ENCODE assay signal across 1 cellular context in the genomic region with DNA sequence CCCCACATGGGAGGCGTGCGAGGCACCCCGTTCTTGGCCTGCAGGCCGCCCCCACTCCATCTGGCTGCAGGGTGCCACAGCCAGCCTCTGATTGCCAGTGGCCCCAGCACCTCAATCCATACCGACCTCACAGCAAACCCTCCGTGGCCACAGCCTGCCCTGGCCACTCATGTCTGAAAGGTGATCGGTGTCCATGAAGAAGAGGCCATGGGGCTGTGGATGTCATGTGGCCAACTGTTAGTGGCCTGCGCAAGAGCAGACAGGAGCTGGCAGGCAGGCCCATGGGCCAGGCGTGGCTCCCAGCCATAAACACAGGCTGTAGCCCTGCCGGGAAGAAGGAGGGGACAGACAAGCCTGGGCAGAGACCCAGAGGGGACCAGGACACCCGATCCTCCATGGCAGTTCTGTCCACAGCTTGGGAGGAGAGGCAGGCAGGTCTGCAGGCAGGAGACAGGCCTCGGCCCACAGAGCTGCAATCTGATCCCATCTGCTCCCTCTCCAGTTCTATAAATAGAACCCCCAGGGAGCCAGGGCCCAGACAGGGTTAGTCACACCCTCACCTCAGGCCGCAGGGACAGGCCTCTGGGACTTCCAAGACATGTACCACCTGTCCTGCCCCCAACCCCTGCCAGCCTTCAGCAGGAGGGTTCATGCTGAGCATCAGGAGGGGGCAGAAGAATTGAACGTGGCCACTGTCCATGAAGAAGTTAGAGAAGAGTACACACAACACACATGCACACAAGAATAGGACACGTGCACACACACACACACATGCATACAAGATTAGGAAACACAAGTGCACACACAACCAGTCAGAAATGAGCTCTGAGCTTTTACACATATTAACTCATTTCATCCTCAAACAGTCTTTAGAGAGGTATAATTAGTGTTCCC.
TF ChIP-seq lines count a peak whose summit lies in the region.

No MANE protein-coding gene starts in this region.

TF ChIP-seq in HEK293, 187 proteins besides CTCF, POLR2A, EP300 and RAD21 (continued from another document and continues in another):
- TF ChIP-seq, protein P1, sequence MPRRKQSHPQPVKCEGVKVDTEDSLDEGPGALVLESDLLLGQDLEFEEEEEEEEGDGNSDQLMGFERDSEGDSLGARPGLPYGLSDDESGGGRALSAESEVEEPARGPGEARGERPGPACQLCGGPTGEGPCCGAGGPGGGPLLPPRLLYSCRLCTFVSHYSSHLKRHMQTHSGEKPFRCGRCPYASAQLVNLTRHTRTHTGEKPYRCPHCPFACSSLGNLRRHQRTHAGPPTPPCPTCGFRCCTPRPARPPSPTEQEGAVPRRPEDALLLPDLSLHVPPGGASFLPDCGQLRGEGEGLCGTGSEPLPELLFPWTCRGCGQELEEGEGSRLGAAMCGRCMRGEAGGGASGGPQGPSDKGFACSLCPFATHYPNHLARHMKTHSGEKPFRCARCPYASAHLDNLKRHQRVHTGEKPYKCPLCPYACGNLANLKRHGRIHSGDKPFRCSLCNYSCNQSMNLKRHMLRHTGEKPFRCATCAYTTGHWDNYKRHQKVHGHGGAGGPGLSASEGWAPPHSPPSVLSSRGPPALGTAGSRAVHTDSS (tag by site-specific recombination; IDR thresholded peaks at IDR 0.05): no peak
- TF ChIP-seq SCRT2 (tag by site-specific recombination; IDR thresholded peaks at IDR 0.05) (no peak), SETDB1 (IDR thresholded peaks at IDR 0.05; ENCODE audit: insufficient read length, low read length) (no peak), ZNF707 (tag by site-specific recombination; IDR thresholded peaks at IDR 0.05) (no peak), KLF7 (tag by site-specific recombination; IDR thresholded peaks at IDR 0.05; ENCODE audit: borderline replicate concordance) (no peak), WT1 (tag by site-specific recombination; IDR thresholded peaks at IDR 0.05) (no peak), ZNF423 (tag by site-specific recombination; IDR thresholded peaks at IDR 0.05) (peak; percentile 52; the same call in 1 of the 2 replicates), ZNF544 (tag by site-specific recombination; IDR thresholded peaks at IDR 0.05) (no peak), HOXD13 (CRISPR knock-in tag; IDR thresholded peaks at IDR 0.05; ENCODE audit: borderline replicate concordance) (no peak), ZFP69B (tag by site-specific recombination; IDR thresholded peaks at IDR 0.05) (no peak), ZNF2 (tag by site-specific recombination; IDR thresholded peaks at IDR 0.05) (no peak), GLIS2 (tag by site-specific recombination; IDR thresholded peaks at IDR 0.05) (peak; percentile 57), ZXDB (tag by site-specific recombination; IDR thresholded peaks at IDR 0.05) (0 out of 2 replicates have a peak, but pooled peaks have one; percentile 30), ZNF558 (tag by site-specific recombination; IDR thresholded peaks at IDR 0.05) (no peak), ZNF157 (tag by site-specific recombination; IDR thresholded peaks at IDR 0.05) (no peak), ZNF561 (tag by site-specific recombination; IDR thresholded peaks at IDR 0.05; ENCODE audit: borderline replicate concordance) (no peak), ZNF521 (tag by site-specific recombination; IDR thresholded peaks at IDR 0.05) (no peak), ZNF623 (tag by site-specific recombination; IDR thresholded peaks at IDR 0.05) (no peak), ZNF302 (tag by site-specific recombination; IDR thresholded peaks at IDR 0.05; ENCODE audit: low read depth) (no peak), ZSCAN30 (tag by site-specific recombination; IDR thresholded peaks at IDR 0.05) (peak; percentile 78)
- TF ChIP-seq, protein P2, sequence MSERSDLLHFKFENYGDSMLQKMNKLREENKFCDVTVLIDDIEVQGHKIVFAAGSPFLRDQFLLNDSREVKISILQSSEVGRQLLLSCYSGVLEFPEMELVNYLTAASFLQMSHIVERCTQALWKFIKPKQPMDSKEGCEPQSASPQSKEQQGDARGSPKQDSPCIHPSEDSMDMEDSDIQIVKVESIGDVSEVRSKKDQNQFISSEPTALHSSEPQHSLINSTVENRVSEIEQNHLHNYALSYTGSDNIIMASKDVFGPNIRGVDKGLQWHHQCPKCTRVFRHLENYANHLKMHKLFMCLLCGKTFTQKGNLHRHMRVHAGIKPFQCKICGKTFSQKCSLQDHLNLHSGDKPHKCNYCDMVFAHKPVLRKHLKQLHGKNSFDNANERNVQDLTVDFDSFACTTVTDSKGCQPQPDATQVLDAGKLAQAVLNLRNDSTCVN (tag by site-specific recombination; optimal IDR thresholded peaks at IDR 0.05): no peak
- TF ChIP-seq, protein P3, sequence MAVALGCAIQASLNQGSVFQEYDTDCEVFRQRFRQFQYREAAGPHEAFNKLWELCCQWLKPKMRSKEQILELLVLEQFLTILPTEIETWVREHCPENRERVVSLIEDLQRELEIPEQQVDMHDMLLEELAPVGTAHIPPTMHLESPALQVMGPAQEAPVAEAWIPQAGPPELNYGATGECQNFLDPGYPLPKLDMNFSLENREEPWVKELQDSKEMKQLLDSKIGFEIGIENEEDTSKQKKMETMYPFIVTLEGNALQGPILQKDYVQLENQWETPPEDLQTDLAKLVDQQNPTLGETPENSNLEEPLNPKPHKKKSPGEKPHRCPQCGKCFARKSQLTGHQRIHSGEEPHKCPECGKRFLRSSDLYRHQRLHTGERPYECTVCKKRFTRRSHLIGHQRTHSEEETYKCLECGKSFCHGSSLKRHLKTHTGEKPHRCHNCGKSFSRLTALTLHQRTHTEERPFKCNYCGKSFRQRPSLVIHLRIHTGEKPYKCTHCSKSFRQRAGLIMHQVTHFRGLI (tag by site-specific recombination; IDR thresholded peaks at IDR 0.05): no peak
- TF ChIP-seq, protein P4, sequence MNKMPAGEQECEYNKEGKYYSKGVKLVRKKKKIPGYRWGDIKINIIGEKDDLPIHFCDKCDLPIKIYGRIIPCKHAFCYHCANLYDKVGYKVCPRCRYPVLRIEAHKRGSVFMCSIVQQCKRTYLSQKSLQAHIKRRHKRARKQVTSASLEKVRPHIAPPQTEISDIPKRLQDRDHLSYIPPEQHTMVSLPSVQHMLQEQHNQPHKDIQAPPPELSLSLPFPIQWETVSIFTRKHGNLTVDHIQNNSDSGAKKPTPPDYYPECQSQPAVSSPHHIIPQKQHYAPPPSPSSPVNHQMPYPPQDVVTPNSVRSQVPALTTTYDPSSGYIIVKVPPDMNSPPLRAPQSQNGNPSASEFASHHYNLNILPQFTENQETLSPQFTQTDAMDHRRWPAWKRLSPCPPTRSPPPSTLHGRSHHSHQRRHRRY (tag by site-specific recombination; IDR thresholded peaks at IDR 0.05): no peak
- TF ChIP-seq, protein P5, sequence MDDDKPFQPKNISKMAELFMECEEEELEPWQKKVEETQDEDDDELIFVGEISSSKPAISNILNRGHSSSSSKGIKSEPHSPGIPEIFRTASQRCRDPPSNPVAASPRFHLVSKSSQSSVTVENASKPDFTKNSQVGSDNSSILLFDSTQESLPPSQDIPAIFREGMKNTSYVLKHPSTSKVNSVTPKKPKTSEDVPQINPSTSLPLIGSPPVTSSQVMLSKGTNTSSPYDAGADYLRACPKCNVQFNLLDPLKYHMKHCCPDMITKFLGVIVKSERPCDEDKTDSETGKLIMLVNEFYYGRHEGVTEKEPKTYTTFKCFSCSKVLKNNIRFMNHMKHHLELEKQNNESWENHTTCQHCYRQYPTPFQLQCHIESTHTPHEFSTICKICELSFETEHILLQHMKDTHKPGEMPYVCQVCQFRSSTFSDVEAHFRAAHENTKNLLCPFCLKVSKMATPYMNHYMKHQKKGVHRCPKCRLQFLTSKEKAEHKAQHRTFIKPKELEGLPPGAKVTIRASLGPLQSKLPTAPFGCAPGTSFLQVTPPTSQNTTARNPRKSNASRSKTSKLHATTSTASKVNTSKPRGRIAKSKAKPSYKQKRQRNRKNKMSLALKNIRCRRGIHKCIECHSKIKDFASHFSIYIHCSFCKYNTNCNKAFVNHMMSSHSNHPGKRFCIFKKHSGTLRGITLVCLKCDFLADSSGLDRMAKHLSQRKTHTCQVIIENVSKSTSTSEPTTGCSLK (tag by site-specific recombination; IDR thresholded peaks at IDR 0.05): no peak
- TF ChIP-seq, protein P6, sequence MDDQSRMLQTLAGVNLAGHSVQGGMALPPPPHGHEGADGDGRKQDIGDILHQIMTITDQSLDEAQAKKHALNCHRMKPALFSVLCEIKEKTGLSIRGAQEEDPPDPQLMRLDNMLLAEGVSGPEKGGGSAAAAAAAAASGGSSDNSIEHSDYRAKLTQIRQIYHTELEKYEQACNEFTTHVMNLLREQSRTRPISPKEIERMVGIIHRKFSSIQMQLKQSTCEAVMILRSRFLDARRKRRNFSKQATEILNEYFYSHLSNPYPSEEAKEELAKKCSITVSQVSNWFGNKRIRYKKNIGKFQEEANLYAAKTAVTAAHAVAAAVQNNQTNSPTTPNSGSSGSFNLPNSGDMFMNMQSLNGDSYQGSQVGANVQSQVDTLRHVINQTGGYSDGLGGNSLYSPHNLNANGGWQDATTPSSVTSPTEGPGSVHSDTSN (CRISPR knock-in tag; IDR thresholded peaks at IDR 0.05): peak; percentile 66; the same call in 1 of the 2 replicates
- TF ChIP-seq, protein P7, sequence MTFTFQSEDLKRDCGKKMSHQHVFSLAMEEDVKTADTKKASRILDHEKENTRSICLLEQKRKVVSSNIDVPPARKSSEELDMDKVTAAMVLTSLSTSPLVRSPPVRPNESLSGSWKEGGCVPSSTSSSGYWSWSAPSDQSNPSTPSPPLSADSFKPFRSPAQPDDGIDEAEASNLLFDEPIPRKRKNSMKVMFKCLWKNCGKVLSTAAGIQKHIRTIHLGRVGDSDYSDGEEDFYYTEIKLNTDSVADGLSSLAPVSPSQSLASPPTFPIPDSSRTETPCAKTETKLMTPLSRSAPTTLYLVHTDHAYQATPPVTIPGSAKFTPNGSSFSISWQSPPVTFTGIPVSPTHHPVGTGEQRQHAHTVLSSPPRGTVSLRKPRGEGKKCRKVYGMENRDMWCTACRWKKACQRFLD (tag by site-specific recombination; IDR thresholded peaks at IDR 0.05): no peak
- TF ChIP-seq, protein P8, sequence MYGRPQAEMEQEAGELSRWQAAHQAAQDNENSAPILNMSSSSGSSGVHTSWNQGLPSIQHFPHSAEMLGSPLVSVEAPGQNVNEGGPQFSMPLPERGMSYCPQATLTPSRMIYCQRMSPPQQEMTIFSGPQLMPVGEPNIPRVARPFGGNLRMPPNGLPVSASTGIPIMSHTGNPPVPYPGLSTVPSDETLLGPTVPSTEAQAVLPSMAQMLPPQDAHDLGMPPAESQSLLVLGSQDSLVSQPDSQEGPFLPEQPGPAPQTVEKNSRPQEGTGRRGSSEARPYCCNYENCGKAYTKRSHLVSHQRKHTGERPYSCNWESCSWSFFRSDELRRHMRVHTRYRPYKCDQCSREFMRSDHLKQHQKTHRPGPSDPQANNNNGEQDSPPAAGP (tag by site-specific recombination; IDR thresholded peaks at IDR 0.05): peak; percentile 70; the same call in 1 of the 2 replicates
- TF ChIP-seq, protein P9, sequence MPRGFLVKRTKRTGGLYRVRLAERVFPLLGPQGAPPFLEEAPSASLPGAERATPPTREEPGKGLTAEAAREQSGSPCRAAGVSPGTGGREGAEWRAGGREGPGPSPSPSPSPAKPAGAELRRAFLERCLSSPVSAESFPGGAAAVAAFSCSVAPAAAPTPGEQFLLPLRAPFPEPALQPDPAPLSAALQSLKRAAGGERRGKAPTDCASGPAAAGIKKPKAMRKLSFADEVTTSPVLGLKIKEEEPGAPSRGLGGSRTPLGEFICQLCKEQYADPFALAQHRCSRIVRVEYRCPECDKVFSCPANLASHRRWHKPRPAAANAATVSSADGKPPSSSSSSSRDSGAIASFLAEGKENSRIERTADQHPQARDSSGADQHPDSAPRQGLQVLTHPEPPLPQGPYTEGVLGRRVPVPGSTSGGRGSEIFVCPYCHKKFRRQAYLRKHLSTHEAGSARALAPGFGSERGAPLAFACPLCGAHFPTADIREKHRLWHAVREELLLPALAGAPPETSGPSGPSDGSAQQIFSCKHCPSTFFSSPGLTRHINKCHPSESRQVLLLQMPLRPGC (tag by site-specific recombination; IDR thresholded peaks at IDR 0.05): no peak
- TF ChIP-seq, protein P10, sequence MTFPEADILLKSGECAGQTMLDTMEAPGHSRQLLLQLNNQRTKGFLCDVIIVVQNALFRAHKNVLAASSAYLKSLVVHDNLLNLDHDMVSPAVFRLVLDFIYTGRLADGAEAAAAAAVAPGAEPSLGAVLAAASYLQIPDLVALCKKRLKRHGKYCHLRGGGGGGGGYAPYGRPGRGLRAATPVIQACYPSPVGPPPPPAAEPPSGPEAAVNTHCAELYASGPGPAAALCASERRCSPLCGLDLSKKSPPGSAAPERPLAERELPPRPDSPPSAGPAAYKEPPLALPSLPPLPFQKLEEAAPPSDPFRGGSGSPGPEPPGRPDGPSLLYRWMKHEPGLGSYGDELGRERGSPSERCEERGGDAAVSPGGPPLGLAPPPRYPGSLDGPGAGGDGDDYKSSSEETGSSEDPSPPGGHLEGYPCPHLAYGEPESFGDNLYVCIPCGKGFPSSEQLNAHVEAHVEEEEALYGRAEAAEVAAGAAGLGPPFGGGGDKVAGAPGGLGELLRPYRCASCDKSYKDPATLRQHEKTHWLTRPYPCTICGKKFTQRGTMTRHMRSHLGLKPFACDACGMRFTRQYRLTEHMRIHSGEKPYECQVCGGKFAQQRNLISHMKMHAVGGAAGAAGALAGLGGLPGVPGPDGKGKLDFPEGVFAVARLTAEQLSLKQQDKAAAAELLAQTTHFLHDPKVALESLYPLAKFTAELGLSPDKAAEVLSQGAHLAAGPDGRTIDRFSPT (tag by site-specific recombination; IDR thresholded peaks at IDR 0.05): peak; percentile 83
- TF ChIP-seq, protein P11, sequence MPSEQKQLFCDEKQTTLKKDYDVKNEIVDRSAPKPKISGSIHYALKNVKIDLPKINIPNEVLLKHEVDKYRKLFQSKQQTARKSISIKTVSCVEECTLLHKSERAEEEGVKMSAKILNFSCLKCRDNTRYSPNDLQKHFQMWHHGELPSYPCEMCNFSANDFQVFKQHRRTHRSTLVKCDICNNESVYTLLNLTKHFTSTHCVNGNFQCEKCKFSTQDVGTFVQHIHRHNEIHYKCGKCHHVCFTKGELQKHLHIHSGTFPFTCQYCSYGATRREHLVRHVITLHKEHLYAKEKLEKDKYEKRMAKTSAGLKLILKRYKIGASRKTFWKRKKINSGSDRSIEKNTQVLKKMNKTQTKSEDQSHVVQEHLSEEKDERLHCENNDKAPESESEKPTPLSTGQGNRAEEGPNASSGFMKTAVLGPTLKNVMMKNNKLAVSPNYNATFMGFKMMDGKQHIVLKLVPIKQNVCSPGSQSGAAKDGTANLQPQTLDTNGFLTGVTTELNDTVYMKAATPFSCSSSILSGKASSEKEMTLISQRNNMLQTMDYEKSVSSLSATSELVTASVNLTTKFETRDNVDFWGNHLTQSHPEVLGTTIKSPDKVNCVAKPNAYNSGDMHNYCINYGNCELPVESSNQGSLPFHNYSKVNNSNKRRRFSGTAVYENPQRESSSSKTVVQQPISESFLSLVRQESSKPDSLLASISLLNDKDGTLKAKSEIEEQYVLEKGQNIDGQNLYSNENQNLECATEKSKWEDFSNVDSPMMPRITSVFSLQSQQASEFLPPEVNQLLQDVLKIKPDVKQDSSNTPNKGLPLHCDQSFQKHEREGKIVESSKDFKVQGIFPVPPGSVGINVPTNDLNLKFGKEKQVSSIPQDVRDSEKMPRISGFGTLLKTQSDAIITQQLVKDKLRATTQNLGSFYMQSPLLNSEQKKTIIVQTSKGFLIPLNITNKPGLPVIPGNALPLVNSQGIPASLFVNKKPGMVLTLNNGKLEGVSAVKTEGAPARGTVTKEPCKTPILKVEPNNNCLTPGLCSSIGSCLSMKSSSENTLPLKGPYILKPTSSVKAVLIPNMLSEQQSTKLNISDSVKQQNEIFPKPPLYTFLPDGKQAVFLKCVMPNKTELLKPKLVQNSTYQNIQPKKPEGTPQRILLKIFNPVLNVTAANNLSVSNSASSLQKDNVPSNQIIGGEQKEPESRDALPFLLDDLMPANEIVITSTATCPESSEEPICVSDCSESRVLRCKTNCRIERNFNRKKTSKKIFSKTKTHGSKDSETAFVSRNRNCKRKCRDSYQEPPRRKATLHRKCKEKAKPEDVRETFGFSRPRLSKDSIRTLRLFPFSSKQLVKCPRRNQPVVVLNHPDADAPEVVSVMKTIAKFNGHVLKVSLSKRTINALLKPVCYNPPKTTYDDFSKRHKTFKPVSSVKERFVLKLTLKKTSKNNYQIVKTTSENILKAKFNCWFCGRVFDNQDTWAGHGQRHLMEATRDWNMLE (tag by site-specific recombination; conservative IDR thresholded peaks at IDR 0.05; ENCODE audit: low read depth): no peak
